18 cellular contexts compared by ENCODE assay signal in the genomic region with DNA sequence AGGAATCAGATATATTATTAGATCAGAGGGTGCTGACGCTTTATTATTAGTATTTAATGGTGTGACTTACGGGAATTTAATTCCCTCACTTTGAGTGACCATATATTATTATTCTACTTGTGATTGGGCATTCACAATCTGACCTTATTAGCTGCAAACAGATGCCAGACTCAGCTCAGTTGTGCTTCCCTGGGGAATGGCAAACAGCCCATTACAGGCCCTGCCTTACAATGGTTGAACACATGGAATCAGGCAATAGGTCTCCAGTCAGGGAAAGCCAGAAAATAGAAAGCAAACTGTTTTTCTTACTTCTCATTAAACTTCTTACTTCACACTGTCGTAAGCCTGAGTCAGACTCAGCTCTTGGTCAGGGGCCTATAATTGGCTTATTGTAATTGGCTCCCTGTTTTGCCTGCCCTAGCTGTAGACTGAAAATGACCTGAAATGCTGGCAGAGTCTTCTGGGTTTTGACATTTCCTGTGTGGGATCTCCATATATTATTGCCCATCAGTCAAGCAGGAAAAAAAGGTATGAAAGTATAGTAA.
DNase-seq lines count a peak whose midpoint lies in the region; ATAC-seq and TF ChIP-seq lines count a peak whose summit lies in the region.
"Had no signal": no experiment of that assay in that cellular context is flagged by ENCODE, and none has a peak within 500 bp of the region (broad histone marks: within the 10 kb centered on the region; RNA-seq: fewer than 3 reads in every experiment).

No MANE protein-coding gene starts in this region.

- H3K9me3 ChIP-seq in mammary epithelial cell (replicated peaks; ENCODE audit: insufficient read depth, low read length), result no peaks in the 10 kb centered on the region
- H3K9me3 ChIP-seq in breast epithelium, result no peaks in the 10 kb centered on the region
- H3K9me3 ChIP-seq in CD4-positive, alpha-beta T cell (ENCODE audit: control insufficient read depth, low read length), result no peaks in the 10 kb centered on the region
- H3K9me3 ChIP-seq: BLaER1 treated with 17β-estradiol and CSF1 and Interleukin-3, amounts not matched to agents 10 nM and 100 nM had no signal

- in situ Hi-C loops in mammary epithelial cell (cut with MboI; ENCODE audit: low sequenced_read_pairs in 2 of 2), result no loop called here

- H3K27ac Mint-ChIP-seq in glutamatergic neuron (ENCODE audit: unreplicated experiment), result peak overlapping the region; percentile 49
- H3K27ac Mint-ChIP-seq in CD4-positive, alpha-beta T cell, result no peak overlapping the region
- H3K27ac Mint-ChIP-seq: CD8-positive, alpha-beta memory T cell had no signal

- 65% methylated on average over 3 of the region's 3 CpGs for WGBS in mammary epithelial cell (ENCODE audit: low coverage, missing lambda C conversion rate)

- ATAC-seq in HG02884 (IDR thresholded peaks at IDR 0.05; ENCODE audit: unreplicated experiment), result no peak
- ATAC-seq in CD4-positive, alpha-beta T cell (ENCODE audit: poor library complexity), result no peak

- no peaks in the 10 kb centered on the region for H4K20me1 ChIP-seq in mammary epithelial cell (ENCODE audit: insufficient read depth, low read length)
- H4K20me1 ChIP-seq: BLaER1 treated with 17β-estradiol and CSF1 and Interleukin-3, amounts not matched to agents 10 nM and 100 nM had no signal

- H3K4me1 ChIP-seq in mammary epithelial cell (ENCODE audit: insufficient read depth, low read length), result peaks cover 39% of the 10 kb centered on the region
- H3K4me1 ChIP-seq in breast epithelium, result no peaks in the 10 kb centered on the region
- H3K4me1 ChIP-seq: BLaER1 treated with 17β-estradiol and CSF1 and Interleukin-3, amounts not matched to agents 10 nM and 100 nM had no signal

- CTCF ChIA-PET in mammary epithelial cell (lab: Charles Lee; ENCODE audit: low non-redundant PET), result no interaction called here
- CTCF ChIA-PET in RWPE1 (lab: Yijun Ruan, JAX), result no interaction called here
- CTCF ChIA-PET in CD4-positive, alpha-beta T cell (lab: Charles Lee), result no interaction called here

- no peaks in the 10 kb centered on the region for H3K9me3 Mint-ChIP-seq in glutamatergic neuron (ENCODE audit: unreplicated experiment)
- no peaks in the 10 kb centered on the region for H3K9me3 Mint-ChIP-seq in CD4-positive, alpha-beta T cell

- H3K4me3 ChIP-seq in mammary epithelial cell (replicated peaks in 1 of 3; ENCODE audit: insufficient read depth in 1 of 3, low read depth in 2 of 3, low read length in 3 of 3) (no peak overlapping the region), breast epithelium (no peak overlapping the region)
- H3K4me3 ChIP-seq: BLaER1 treated with 17β-estradiol and CSF1 and Interleukin-3, amounts not matched to agents 10 nM and 100 nM had no signal

- DNase-seq in mammary epithelial cell (peak; percentile 86), breast epithelium (ENCODE audit: low spot score in 2 of 2) (no peak), RWPE1 (ENCODE audit: low spot score) (peak; percentile 50), glutamatergic neuron (peak; percentile 29), renal cortical epithelial cell (ENCODE audit: low read depth) (peak; percentile 44)
- DNase-seq in activated CD8-positive, alpha-beta memory T cell treated with anti-CD3 and anti-CD28 coated beads, Interleukin-2, amount 50 U/mL, for 48 hours, result no peak
- DNase-seq in CD4-positive, alpha-beta T cell, result no peak
- DNase-seq: CD8-positive, alpha-beta memory T cell; DMS79 treated with DMSO at 0.1 percent for 48 hours; NCI-H1092; NCI-H1436 treated with DMSO at 0.1 percent for 48 hours; NCI-H2029; NCI-H2171; NCI-H69; RPMI8226 had no signal

- POLR2A ChIA-PET in RWPE1 (lab: Yijun Ruan, JAX; ENCODE audit: low non-redundant PET), result no interaction called here
- POLR2A ChIA-PET in CD4-positive, alpha-beta T cell (lab: Charles Lee), result no interaction called here

- H3K4me3 Mint-ChIP-seq in glutamatergic neuron (ENCODE audit: unreplicated experiment), result no peak overlapping the region
- H3K4me3 Mint-ChIP-seq in CD4-positive, alpha-beta T cell, result no peak overlapping the region
- H3K4me3 Mint-ChIP-seq: CD8-positive, alpha-beta memory T cell had no signal

- no TSS peak for BruUV-seq in mammary epithelial cell (replicated peaks; lab: Mats Ljungman, UMichigan)

- intact Hi-C loops in mammary epithelial cell (cut with micrococcal nuclease) (no loop called here), breast epithelium (cut with DNase I; ENCODE audit: low total_unique reads) (loop anchor here (10.0 kb wide), 1 partner anchor 999 kb away; no protein-coding TSS in a partner anchor)
- intact Hi-C loops in CD4-positive, alpha-beta T cell (cut with DNase I, micrococcal nuclease), result no loop called here

- H3K36me3 Mint-ChIP-seq in glutamatergic neuron (ENCODE audit: unreplicated experiment), result no peaks in the 10 kb centered on the region
- no peaks in the 10 kb centered on the region for H3K36me3 Mint-ChIP-seq in CD4-positive, alpha-beta T cell (ENCODE audit: low read depth)
- H3K36me3 Mint-ChIP-seq: CD8-positive, alpha-beta memory T cell had no signal

- H3K27me3 ChIP-seq in mammary epithelial cell (ENCODE audit: insufficient read depth, low read length), result no peaks in the 10 kb centered on the region
- H3K27me3 ChIP-seq in breast epithelium, result no peaks in the 10 kb centered on the region
- H3K27me3 ChIP-seq in CD4-positive, alpha-beta T cell (ENCODE audit: control insufficient read depth, insufficient read depth, low read length), result no peaks in the 10 kb centered on the region
- H3K27me3 ChIP-seq: BLaER1 treated with 17β-estradiol and CSF1 and Interleukin-3, amounts not matched to agents 10 nM and 100 nM had no signal

- no peaks in the 10 kb centered on the region for H3K79me2 ChIP-seq in mammary epithelial cell (ENCODE audit: insufficient read depth, low read length)

- no peak overlapping the region for H3K9ac ChIP-seq in mammary epithelial cell (ENCODE audit: insufficient read depth, low read length)
- H3K9ac ChIP-seq: BLaER1 treated with 17β-estradiol and CSF1 and Interleukin-3, amounts not matched to agents 10 nM and 100 nM; KMS-11 had no signal

- H3K4me1 Mint-ChIP-seq in glutamatergic neuron (ENCODE audit: low read depth, unreplicated experiment), result peaks cover 38% of the 10 kb centered on the region
- H3K4me1 Mint-ChIP-seq in CD4-positive, alpha-beta T cell (ENCODE audit: low read depth), result no peaks in the 10 kb centered on the region
- H3K4me1 Mint-ChIP-seq: CD8-positive, alpha-beta memory T cell had no signal

- H3K27ac ChIP-seq in mammary epithelial cell (ENCODE audit: insufficient read depth, low read depth, low read length) (peak overlapping the region; percentile 18), breast epithelium (no peak overlapping the region), RWPE1 (no peak overlapping the region)
- no peak overlapping the region for H3K27ac ChIP-seq in CD4-positive, alpha-beta T cell (ENCODE audit: low read depth, low read length)
- H3K27ac ChIP-seq: BLaER1 treated with 17β-estradiol and CSF1 and Interleukin-3, amounts not matched to agents 10 nM and 100 nM; KMS-11 had no signal

- no peak overlapping the region for H3K4me2 ChIP-seq in mammary epithelial cell (ENCODE audit: insufficient read depth, low read depth, low read length)
- H3K4me2 ChIP-seq: BLaER1 treated with 17β-estradiol and CSF1 and Interleukin-3, amounts not matched to agents 10 nM and 100 nM; KMS-11 had no signal

- TF ChIP-seq CTCF in mammary epithelial cell (conservative IDR thresholded peaks at IDR 0.05 in 1 of 2, IDR thresholded peaks at IDR 0.05 in 1 of 2; ENCODE audit: extremely low read depth in 1 of 2, insufficient read depth in 1 of 2, low read depth in 1 of 2, low read length in 2 of 2), result no peak
- TF ChIP-seq CTCF in breast epithelium (IDR thresholded peaks at IDR 0.05), result no peak
- no peak for TF ChIP-seq CTCF in RWPE1 (conservative IDR thresholded peaks at IDR 0.05; ENCODE audit: low read depth)
- no peak for TF ChIP-seq CTCF in glutamatergic neuron (IDR thresholded peaks at IDR 0.05; ENCODE audit: partially characterized antibody, unreplicated experiment)
- no peak for TF ChIP-seq CTCF in CD4-positive, alpha-beta T cell (IDR thresholded peaks at IDR 0.05)

- no peaks in the 10 kb centered on the region for H3K36me3 ChIP-seq in mammary epithelial cell (ENCODE audit: insufficient read depth, low read length)
- H3K36me3 ChIP-seq in breast epithelium, result no peaks in the 10 kb centered on the region
- H3K36me3 ChIP-seq: BLaER1 treated with 17β-estradiol and CSF1 and Interleukin-3, amounts not matched to agents 10 nM and 100 nM had no signal

- dilution Hi-C loops in mammary epithelial cell (cut with HindIII; ENCODE audit: low sequenced_read_pairs), result no loop called here

- H2AFZ ChIP-seq in mammary epithelial cell (ENCODE audit: low read depth, low read length), result peak overlapping the region; percentile 75

- no peaks in the 10 kb centered on the region for H3K27me3 Mint-ChIP-seq in glutamatergic neuron (ENCODE audit: unreplicated experiment)
- H3K27me3 Mint-ChIP-seq in CD4-positive, alpha-beta T cell, result no peaks in the 10 kb centered on the region
- H3K27me3 Mint-ChIP-seq: CD8-positive, alpha-beta memory T cell had no signal

- TF ChIP-seq POLR2A in breast epithelium (IDR thresholded peaks at IDR 0.05), result no peak

Comparison
In these comparisons a context has a peak if more than half of its experiments do, and no peak if none do; other contexts are left out.
1. DNase-seq: peak in mammary epithelial cell (single experiment), RWPE1 (single experiment), glutamatergic neuron (single experiment) and renal cortical epithelial cell (single experiment); none in breast epithelium (0 of 2), activated CD8-positive, alpha-beta memory T cell treated with anti-CD3 and anti-CD28 coated beads, Interleukin-2, amount 50 U/mL, for 48 hours (single experiment) and CD4-positive, alpha-beta T cell (0 of 10).